Comparison of ENCODE assay signal across 2 cellular contexts in genomic region chr5:61604626-61605025, GRCh38.
TF ChIP-seq lines count a peak whose summit lies in the region.

No MANE protein-coding gene starts in this region.

TF ChIP-seq in A549, 52 proteins besides CTCF, POLR2A, EP300 and RAD21 (continued from another document):
- TF ChIP-seq FOXS1 (CRISPR knock-in tag; IDR thresholded peaks at IDR 0.05) (no peak), CBX2 (IDR thresholded peaks at IDR 0.05; ENCODE audit: borderline replicate concordance, low read depth) (no peak), PBX3 (IDR thresholded peaks at IDR 0.05) (no peak), MAFK (IDR thresholded peaks at IDR 0.05; ENCODE audit: partially characterized antibody) (no peak), EHMT2 (IDR thresholded peaks at IDR 0.05; ENCODE audit: low read depth) (no peak), RFX5 (IDR thresholded peaks at IDR 0.05) (no peak), ZSCAN20 (CRISPR knock-in tag; IDR thresholded peaks at IDR 0.05) (no peak), RNF2 (IDR thresholded peaks at IDR 0.05; ENCODE audit: borderline replicate concordance, low read depth) (no peak), NFE2L2 (conservative IDR thresholded peaks at IDR 0.05; ENCODE audit: low read length) (no peak), MYC (IDR thresholded peaks at IDR 0.05; ENCODE audit: borderline replicate concordance, low read length) (no peak), HEYL (CRISPR knock-in tag; IDR thresholded peaks at IDR 0.05) (no peak), ZFP36 (IDR thresholded peaks at IDR 0.05; ENCODE audit: borderline replicate concordance, partially characterized antibody) (no peak), HDAC2 (IDR thresholded peaks at IDR 0.05) (no peak)

TF ChIP-seq in IMR-90, 13 proteins besides CTCF, POLR2A, EP300 and RAD21 (continued from another document):
- TF ChIP-seq NFE2L2 (IDR thresholded peaks at IDR 0.05; ENCODE audit: low read depth, low read length) = no peak
- TF ChIP-seq SMC3 (IDR thresholded peaks at IDR 0.05; ENCODE audit: low read depth, low read length) = no peak
